17 cellular contexts compared by ENCODE assay signal in the genomic region with DNA sequence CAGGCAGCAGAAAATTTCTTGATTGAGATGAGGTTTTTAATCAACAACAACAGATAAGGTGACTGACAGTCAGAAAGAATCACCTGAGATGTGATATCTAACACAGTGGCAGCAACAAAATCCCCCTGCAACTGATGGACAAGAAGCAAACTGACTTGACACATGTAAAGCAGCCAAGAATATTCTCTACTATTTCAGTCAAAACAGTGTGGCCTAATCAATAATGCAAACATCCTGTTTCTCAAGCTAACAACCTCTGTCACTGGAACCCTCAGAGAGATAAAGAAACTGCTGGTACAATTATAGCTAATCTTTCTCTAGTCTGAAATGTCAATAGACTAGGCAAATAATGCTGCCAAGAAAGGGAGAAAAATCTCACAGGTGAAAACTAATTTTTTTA. TPM values are rescaled to one million over a fixed set of nuclear protein-coding genes. Genes with fewer than 3 reads are reported as not detected.
DNase-seq lines count a peak whose midpoint lies in the region; ATAC-seq, FAIRE-seq and TF ChIP-seq lines count a peak whose summit lies in the region.
"Had no signal": no experiment of that assay in that cellular context is flagged by ENCODE, and none has a peak within 500 bp of the region (broad histone marks: within the 10 kb centered on the region; RNA-seq: fewer than 3 reads in every experiment).

No MANE protein-coding gene starts in this region.

- no peak overlapping the region for H2AFZ ChIP-seq in GM12878 (ENCODE audit: control insufficient read depth, low read depth, low read length)

- no peak for TF ChIP-seq CTCF in GM12878 (IDR thresholded peaks at IDR 0.05 in 2 of 3, conservative IDR thresholded peaks at IDR 0.05 in 1 of 3; ENCODE audit: control insufficient read depth in 2 of 3, extremely low read depth in 1 of 3, insufficient read depth in 1 of 3, low read depth in 3 of 3, low read length in 3 of 3)
- no peak for TF ChIP-seq CTCF in GM13976 (IDR thresholded peaks at IDR 0.05; ENCODE audit: borderline replicate concordance, control extremely low read depth, extremely low read depth, insufficient read depth, missing control alignments)

- H3K4me3 ChIP-seq in GM12878: no peak overlapping the region
- H3K4me3 ChIP-seq: colonic mucosa had no signal

- POLR2A ChIA-PET in GM12878 (lab: Charles Lee): no interaction called here

- DNase-seq in GM12878 (ENCODE audit: low read depth, low spot score) (peak; percentile 33), germinal center (ENCODE audit: low spot score) (no peak), foreskin melanocyte (no peak), GM13976 (ENCODE audit: low spot score) (no peak)
- DNase-seq: activated naive CD8-positive, alpha-beta T cell treated with anti-CD3 and anti-CD28 coated beads, Interleukin-2, amount 10 ng/mL, durations not matched to agents 7 days and 5 days; colonic mucosa; midbrain; stimulated activated CD4-positive, alpha-beta T cell treated with anti-CD3 and anti-CD28 coated beads, Interleukin-4, amount 100 ng/mL, for 24 hours had no signal

- no peak for TF ChIP-seq POLR2A in GM12878 (IDR thresholded peaks at IDR 0.05; ENCODE audit: low read depth, low read length)

- SMC1A ChIA-PET in GM12878 (lab: Charles Lee; ENCODE audit: uncharacterized antibody, unreplicated experiment): no interaction called here

- TF ChIP-seq RAD21 in GM12878 (IDR thresholded peaks at IDR 0.05; ENCODE audit: insufficient read depth, low read depth, low read length): no peak

- FAIRE-seq in GM12878 (lab: Jason Lieb, UNC): no peak
- FAIRE-seq: RCC 7860 had no signal

- CTCF ChIA-PET in GM12878 (lab: Yijun Ruan, JAX): interaction anchor here (0.8 to 2.5 kb wide), 2 partner anchors 20 to 47 kb away, joined by 3 to 11 read pairs; no protein-coding TSS in a partner anchor

- no peak overlapping the region for H3K4me2 ChIP-seq in GM12878 (ENCODE audit: control insufficient read depth, insufficient read depth)

- H3K27ac ChIP-seq in GM12878 (ENCODE audit: control insufficient read depth, insufficient read depth): no peak overlapping the region
- H3K27ac ChIP-seq: colonic mucosa had no signal

- ATAC-seq in GM18858 (IDR thresholded peaks at IDR 0.05; ENCODE audit: unreplicated experiment): peak; percentile 83
- peak; percentile 81 for ATAC-seq in GM21576 (IDR thresholded peaks at IDR 0.05; ENCODE audit: unreplicated experiment)
- ATAC-seq in HG03175 (IDR thresholded peaks at IDR 0.05; ENCODE audit: unreplicated experiment): peak; percentile 75
- ATAC-seq in GM12878: peak; percentile 72
- ATAC-seq in GM19324 (IDR thresholded peaks at IDR 0.05; ENCODE audit: low FRiP score, unreplicated experiment): no peak

- H3K9me3 ChIP-seq in GM12878 (replicated peaks; ENCODE audit: control insufficient read depth, insufficient read depth, low read length): no peaks in the 10 kb centered on the region
- H3K9me3 ChIP-seq: colonic mucosa had no signal

- intact Hi-C loops in GM12878 (cut with micrococcal nuclease; ENCODE audit: unreplicated experiment): no loop called here

- no peaks in the 10 kb centered on the region for H4K20me1 ChIP-seq in GM12878 (ENCODE audit: control insufficient read depth, insufficient read depth)

- no peak for TF ChIP-seq EP300 in GM12878 (IDR thresholded peaks at IDR 0.05; ENCODE audit: borderline replicate concordance in 1 of 2, control insufficient read depth in 1 of 2, low read depth in 2 of 2, low read length in 2 of 2)

- H3K36me3 ChIP-seq in GM12878 (ENCODE audit: control insufficient read depth in 2 of 2, insufficient read depth in 2 of 2, low read length in 1 of 2): no peaks in the 10 kb centered on the region
- H3K36me3 ChIP-seq: colonic mucosa had no signal

- RAD21 ChIA-PET in GM12878 (lab: Charles Lee; ENCODE audit: unreplicated experiment): interaction anchor here (0.6 to 1.3 kb wide), 2 partner anchors 19 to 20 kb away, joined by 3 read pairs; no protein-coding TSS in a partner anchor

- H3K9ac ChIP-seq in GM12878 (ENCODE audit: control insufficient read depth, insufficient read depth, low read length): no peak overlapping the region

- in situ Hi-C loops in GM12878 (cut with MboI) (no loop called here), GM13976 (cut with MboI; ENCODE audit: low sequenced_read_pairs, unreplicated experiment) (no loop called here)

- H3K79me2 ChIP-seq in GM12878 (ENCODE audit: control insufficient read depth, insufficient read depth, low read length): no peaks in the 10 kb centered on the region

- no peaks in the 10 kb centered on the region for H3K27me3 ChIP-seq in GM12878 (replicated peaks in 1 of 2; ENCODE audit: control insufficient read depth in 2 of 2, insufficient read depth in 2 of 2, low read length in 1 of 2)
- H3K27me3 ChIP-seq: colonic mucosa had no signal

- no peaks in the 10 kb centered on the region for H3K4me1 ChIP-seq in GM12878 (ENCODE audit: control insufficient read depth, insufficient read depth, low read length)
- H3K4me1 ChIP-seq: colonic mucosa had no signal

- BruUV-seq in GM12878 (replicated peaks; lab: Mats Ljungman, UMichigan): no TSS peak

TF ChIP-seq in GM12878, 131 proteins besides CTCF, POLR2A, EP300 and RAD21 (continues in another document):
- no peak for TF ChIP-seq MYC (IDR thresholded peaks at IDR 0.05; ENCODE audit: insufficient read depth, insufficient read length, insufficient replicate concordance, low read length, severe bottlenecking)
- TF ChIP-seq, protein P1, sequence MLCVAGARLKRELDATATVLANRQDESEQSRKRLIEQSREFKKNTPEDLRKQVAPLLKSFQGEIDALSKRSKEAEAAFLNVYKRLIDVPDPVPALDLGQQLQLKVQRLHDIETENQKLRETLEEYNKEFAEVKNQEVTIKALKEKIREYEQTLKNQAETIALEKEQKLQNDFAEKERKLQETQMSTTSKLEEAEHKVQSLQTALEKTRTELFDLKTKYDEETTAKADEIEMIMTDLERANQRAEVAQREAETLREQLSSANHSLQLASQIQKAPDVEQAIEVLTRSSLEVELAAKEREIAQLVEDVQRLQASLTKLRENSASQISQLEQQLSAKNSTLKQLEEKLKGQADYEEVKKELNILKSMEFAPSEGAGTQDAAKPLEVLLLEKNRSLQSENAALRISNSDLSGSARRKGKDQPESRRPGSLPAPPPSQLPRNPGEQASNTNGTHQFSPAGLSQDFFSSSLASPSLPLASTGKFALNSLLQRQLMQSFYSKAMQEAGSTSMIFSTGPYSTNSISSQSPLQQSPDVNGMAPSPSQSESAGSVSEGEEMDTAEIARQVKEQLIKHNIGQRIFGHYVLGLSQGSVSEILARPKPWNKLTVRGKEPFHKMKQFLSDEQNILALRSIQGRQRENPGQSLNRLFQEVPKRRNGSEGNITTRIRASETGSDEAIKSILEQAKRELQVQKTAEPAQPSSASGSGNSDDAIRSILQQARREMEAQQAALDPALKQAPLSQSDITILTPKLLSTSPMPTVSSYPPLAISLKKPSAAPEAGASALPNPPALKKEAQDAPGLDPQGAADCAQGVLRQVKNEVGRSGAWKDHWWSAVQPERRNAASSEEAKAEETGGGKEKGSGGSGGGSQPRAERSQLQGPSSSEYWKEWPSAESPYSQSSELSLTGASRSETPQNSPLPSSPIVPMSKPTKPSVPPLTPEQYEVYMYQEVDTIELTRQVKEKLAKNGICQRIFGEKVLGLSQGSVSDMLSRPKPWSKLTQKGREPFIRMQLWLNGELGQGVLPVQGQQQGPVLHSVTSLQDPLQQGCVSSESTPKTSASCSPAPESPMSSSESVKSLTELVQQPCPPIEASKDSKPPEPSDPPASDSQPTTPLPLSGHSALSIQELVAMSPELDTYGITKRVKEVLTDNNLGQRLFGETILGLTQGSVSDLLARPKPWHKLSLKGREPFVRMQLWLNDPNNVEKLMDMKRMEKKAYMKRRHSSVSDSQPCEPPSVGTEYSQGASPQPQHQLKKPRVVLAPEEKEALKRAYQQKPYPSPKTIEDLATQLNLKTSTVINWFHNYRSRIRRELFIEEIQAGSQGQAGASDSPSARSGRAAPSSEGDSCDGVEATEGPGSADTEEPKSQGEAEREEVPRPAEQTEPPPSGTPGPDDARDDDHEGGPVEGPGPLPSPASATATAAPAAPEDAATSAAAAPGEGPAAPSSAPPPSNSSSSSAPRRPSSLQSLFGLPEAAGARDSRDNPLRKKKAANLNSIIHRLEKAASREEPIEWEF (IDR thresholded peaks at IDR 0.05; ENCODE audit: insufficient replicate concordance, low read depth, low read length): peak; percentile 10

RNA-seq across cellular contexts. Expression of a gene that starts 4.6 kb away (rescaled TPM):
- not detected in 2 replicates for total RNA-seq in GM12878 (2013; cell fraction: nucleolus; rRNA removed)
- total RNA-seq in GM12878 (2014; rRNA removed) (not detected in 2 replicates), GM12878 (2014; rRNA removed; fragmentation: Illumina TruSeq; extraction: Trizol) (not detected in 2 replicates), GM12878 (2021) (not detected in 2 replicates)
- not detected for polyA plus RNA-seq in GM12878 (2011; ENCODE audit: low read depth)
- polyA plus RNA-seq in GM12878 (2011; rRNA removed) (0.11 and 0.26 TPM in 2 replicates), GM12878 (2014; fragmentation: Illumina TruSeq; extraction: Trizol) (0.10 TPM in 1 of 2 replicates, not detected in the other), GM12878 (2014; fragmentation: Nextera tagmentation; extraction: Ambion mirVana) (under 1 TPM; 0.13 to 0.27 TPM), GM12878 (2014; rRNA removed) (not detected in 2 replicates), GM12878 (2016; fragmentation: Nextera tagmentation; extraction: Ambion mirVana) (not detected)
- polyA plus RNA-seq in GM12878 (2011; cell fraction: cytosol; rRNA removed): 0.09 and 0.12 TPM in 2 replicates
- not detected in 2 replicates for polyA plus RNA-seq in GM12878 (2011; cell fraction: nucleus; rRNA removed)
- polyA plus RNA-seq in GM12878 (2012): not detected in 2 replicates
- polyA minus RNA-seq in GM12878 (2011; rRNA and poly(A)+ RNA removed): not detected in 2 replicates
- polyA minus RNA-seq in GM12878 (2011; cell fraction: cytosol; rRNA and poly(A)+ RNA removed): 18.8 and 25.4 TPM in 2 replicates
- 0.85 and 5.6 TPM in 2 replicates for polyA minus RNA-seq in GM12878 (2011; cell fraction: nucleus; rRNA and poly(A)+ RNA removed)
- total RNA-seq: activated CD8-positive, alpha-beta memory T cell treated with anti-CD3 and anti-CD28 coated beads for 36 hours; activated naive CD8-positive, alpha-beta T cell treated with anti-CD3 and anti-CD28 coated beads, Interleukin-2, amount 10 ng/mL, durations not matched to agents 7 days and 5 days; colonic mucosa; Daoy; fibroblast of lung; posterior vena cava had no signal

RNA-seq across cellular contexts. Expression of a gene that starts 55.9 kb away (rescaled TPM):
- 680 and 686 TPM in 2 replicates for total RNA-seq in GM12878 (2013; cell fraction: nucleolus; rRNA removed)
- total RNA-seq in GM12878 (2014; rRNA removed) (25.8 and 28.0 TPM in 2 replicates), GM12878 (2014; rRNA removed; fragmentation: Illumina TruSeq; extraction: Trizol) (31.5 and 37.5 TPM in 2 replicates), GM12878 (2021) (31.1 and 33.9 TPM in 2 replicates)
- 12.6 TPM for polyA plus RNA-seq in GM12878 (2011; ENCODE audit: low read depth)
- polyA plus RNA-seq in GM12878 (2011; rRNA removed) (57.6 and 100 TPM in 2 replicates), GM12878 (2014; fragmentation: Illumina TruSeq; extraction: Trizol) (31.3 and 43.0 TPM in 2 replicates), GM12878 (2014; fragmentation: Nextera tagmentation; extraction: Ambion mirVana) (10 to 100 TPM; 11.1 to 20.9 TPM), GM12878 (2014; rRNA removed) (11.1 and 14.2 TPM in 2 replicates), GM12878 (2016; fragmentation: Nextera tagmentation; extraction: Ambion mirVana) (10 to 100 TPM; 29.8 to 31.8 TPM)
- 17.6 and 19.9 TPM in 2 replicates for polyA plus RNA-seq in GM12878 (2011; cell fraction: cytosol; rRNA removed)
- 81.7 and 133 TPM in 2 replicates for polyA plus RNA-seq in GM12878 (2011; cell fraction: nucleus; rRNA removed)
- polyA plus RNA-seq in GM12878 (2012): 23.8 and 26.1 TPM in 2 replicates
- polyA minus RNA-seq in GM12878 (2011; rRNA and poly(A)+ RNA removed): 145 and 162 TPM in 2 replicates
- polyA minus RNA-seq in GM12878 (2011; cell fraction: cytosol; rRNA and poly(A)+ RNA removed): 35.1 and 39.8 TPM in 2 replicates
- 245 and 377 TPM in 2 replicates for polyA minus RNA-seq in GM12878 (2011; cell fraction: nucleus; rRNA and poly(A)+ RNA removed)
